Comparison of ENCODE assay signal across 22 cellular contexts in the genomic region with DNA sequence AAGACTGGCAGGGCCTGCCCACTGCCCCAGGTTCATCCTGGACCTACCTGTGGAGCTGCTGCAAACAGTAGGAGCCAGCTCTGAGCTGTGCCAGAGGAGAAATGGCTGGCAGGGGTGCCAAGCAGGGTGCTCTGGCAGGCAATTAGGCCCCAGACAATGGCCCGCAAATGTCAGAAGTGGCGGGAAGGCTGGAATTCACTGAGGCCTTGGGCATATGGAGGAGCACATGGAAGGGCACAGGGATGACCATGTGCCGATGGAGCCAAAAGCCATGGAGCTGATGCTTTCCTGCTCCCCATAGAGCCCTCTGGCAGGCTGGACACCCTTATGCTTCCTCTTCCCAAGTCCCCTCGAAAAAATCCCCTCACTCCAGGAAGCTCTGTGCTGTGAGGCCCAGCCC.
"Had no signal": no experiment of that assay in that cellular context is flagged by ENCODE, and none has a peak within 500 bp of the region (broad histone marks: within the 10 kb centered on the region; RNA-seq: fewer than 3 reads in every experiment).

No MANE protein-coding gene starts in this region.

- H3K27ac ChIP-seq: coronary artery, epithelial cell of prostate, esophagus squamous epithelium, gastrocnemius medialis, heart right ventricle, left lung, lower lobe of right lung had no signal

- H3K4me1 ChIP-seq: gastrocnemius medialis, heart right ventricle, left lung, lower lobe of right lung had no signal

- ATAC-seq: effector memory CD8-positive, alpha-beta T cell; esophagus mucosa; gastrocnemius medialis; left cardiac atrium; left lung; left ventricle myocardium superior; lower lobe of right lung had no signal

- H3K4me1 Mint-ChIP-seq: mesothelial cell of epicardium had no signal

- H3K36me3 ChIP-seq: esophagus squamous epithelium, gastrocnemius medialis, heart right ventricle, left lung, lower lobe of right lung had no signal

- H3K4me3 Mint-ChIP-seq: effector memory CD8-positive, alpha-beta T cell; endodermal cell; mesothelial cell of epicardium had no signal

- H3K36me3 Mint-ChIP-seq: mesothelial cell of epicardium had no signal

- H3K27ac Mint-ChIP-seq: effector memory CD8-positive, alpha-beta T cell; endodermal cell; mesothelial cell of epicardium had no signal

- H3K4me3 ChIP-seq: coronary artery, esophagus squamous epithelium, gastrocnemius medialis, heart right ventricle, left lung, lower lobe of right lung had no signal

- DNase-seq: dermis blood vessel endothelial cell; effector CD8-positive, alpha-beta T cell; effector memory CD8-positive, alpha-beta T cell; endodermal cell; erythroblast; esophagus squamous epithelium; foreskin fibroblast; foreskin melanocyte; gastrocnemius medialis; glutamatergic neuron; head of caudate nucleus; heart right ventricle; hippocampal formation; left cardiac atrium; left lung; left ventricle myocardium superior; lower lobe of right lung; mesenchymal stem cell had no signal

- H3K9me3 ChIP-seq: esophagus squamous epithelium, gastrocnemius medialis, left lung, lower lobe of right lung had no signal

- H3K9me3 Mint-ChIP-seq: effector memory CD8-positive, alpha-beta T cell; endodermal cell; mesothelial cell of epicardium had no signal
